In genomic region chr20:15235799-15236198, GRCh38 we compare ENCODE assay signal across 11 cellular contexts.
"Had no signal": no experiment of that assay in that cellular context is flagged by ENCODE, and none has a peak within 500 bp of the region (broad histone marks: within the 10 kb centered on the region; RNA-seq: fewer than 3 reads in every experiment).

No MANE protein-coding gene starts in this region.

- H3K4me3 ChIP-seq: left lung had no signal

- H3K9me3 ChIP-seq: left lung, neutrophil had no signal

- H3K36me3 ChIP-seq: left lung, neutrophil had no signal

- H3K27ac ChIP-seq: left lung, neutrophil had no signal

- ATAC-seq: activated CD4-positive, CD25-positive, alpha-beta regulatory T cell treated with anti-CD3 and anti-CD28 coated beads, Interleukin-2, amount 50 U/mL, for 24 hours; left lung; stimulated activated memory B cell treated with anti-CD40 and anti-IgM and Interleukin-4, amounts not matched to agents 10 μg/mL and 1 μg/mL and 100 μg/mL, for 72 hours had no signal

- H3K4me1 ChIP-seq: left lung had no signal

- H3K27me3 ChIP-seq: left lung, neutrophil had no signal

- DNase-seq: activated CD4-positive, alpha-beta T cell treated with anti-CD3 and anti-CD28 coated beads, Interleukin-2, amount 50 U/mL, for 1 hour; activated naive CD4-positive, alpha-beta T cell treated with anti-CD3 and anti-CD28 coated beads, Interleukin-2, amount 50 U/mL, for 16 hours; hippocampal formation; left lung; mammary epithelial cell; naive B cell; retina; T1000 had no signal
